In genomic region chr3:49276475-49277356, GRCh38 we compare ENCODE assay signal across 8 cellular contexts. TPM values are rescaled to one million over a fixed set of nuclear protein-coding genes. Genes with fewer than 3 reads are reported as not detected.
DNase-seq lines count a peak whose midpoint lies in the region; FAIRE-seq and TF ChIP-seq lines count a peak whose summit lies in the region.

Gene C3orf62 (minus strand): TSS chr3:49277232. CDS start chr3:49276872, 360 bp downstream.

- peak; percentile 81 for FAIRE-seq in endothelial cell of umbilical vein (lab: Jason Lieb, UNC)

- no peak within 1 kb of the TSS for H3K27ac Mint-ChIP-seq in mesothelial cell of epicardium

- dilution Hi-C loops in endothelial cell of umbilical vein (cut with MboI; ENCODE audit: extremely low pct_ligation_motif_present, low sequenced_read_pairs): no loop called here

- peak; percentile 19 for DNase-seq in NCI-H2171 treated with DMSO at 0.1 percent for 48 hours (lab: John Stamatoyannopoulos, UW)
- DNase-seq in NCI-H2171 (lab: John Stamatoyannopoulos, UW): no peak
- DNase-seq in NB4 (ENCODE audit: low read depth): peak; percentile 94
- peak; percentile 72 for DNase-seq in activated CD8-positive, alpha-beta memory T cell treated with anti-CD3 and anti-CD28 coated beads, Interleukin-2, amount 50 U/mL, for 4 hours
- DNase-seq in endothelial cell of umbilical vein (ENCODE audit: low read depth, low spot score): peak; percentile 87
- no peak for DNase-seq in mesothelial cell of epicardium (ENCODE audit: low spot score in 2 of 2, unreplicated experiment in 2 of 2)
- DNase-seq in stimulated activated CD8-positive, alpha-beta memory T cell treated with anti-CD3 and anti-CD28 coated beads, Interleukin-12 subunit alpha, Interleukin-12 subunit beta, amount 100 ng/mL, for 4 hours (ENCODE audit: low read depth): peak; percentile 55
- no peak for DNase-seq in NCI-H2107 (lab: John Stamatoyannopoulos, UW)

- intact Hi-C loops in endothelial cell of umbilical vein (cut with micrococcal nuclease): loop anchor here (1.0 to 2.0 kb wide), 2 partner anchors 105 to 182 kb away; partner anchors contain the start of genes KLHDC8B and QRICH1

- TF ChIP-seq POLR2A in NB4 (IDR thresholded peaks at IDR 0.05; ENCODE audit: extremely low read depth, insufficient read length) (peak; percentile 26), endothelial cell of umbilical vein (IDR thresholded peaks at IDR 0.05; ENCODE audit: low read depth, low read length) (peak; percentile 77)

- H3K27me3 Mint-ChIP-seq in mesothelial cell of epicardium (ENCODE audit: low read depth): no peaks in the 10 kb centered on the region

- peaks cover 30% of the 10 kb centered on the region for H3K36me3 Mint-ChIP-seq in mesothelial cell of epicardium

- H3K4me1 ChIP-seq in endothelial cell of umbilical vein (ENCODE audit: control insufficient read depth, extremely low read depth, insufficient read depth, low read length): peaks cover 18% of the 10 kb centered on the region

- H3K9me3 ChIP-seq in endothelial cell of umbilical vein (replicated peaks; ENCODE audit: control insufficient read depth, insufficient read depth, low read length): no peaks in the 10 kb centered on the region

- H3K4me1 Mint-ChIP-seq in mesothelial cell of epicardium: no peaks in the 10 kb centered on the region

- no peaks in the 10 kb centered on the region for H3K9me1 ChIP-seq in endothelial cell of umbilical vein (replicated peaks; ENCODE audit: control insufficient read depth, extremely low read depth, insufficient read depth, low read length)

- H3K9me3 Mint-ChIP-seq in mesothelial cell of epicardium: no peaks in the 10 kb centered on the region

- peak within 1 kb of the TSS; percentile 31 for H3K4me3 Mint-ChIP-seq in mesothelial cell of epicardium

- no peaks in the 10 kb centered on the region for H3K27me3 ChIP-seq in endothelial cell of umbilical vein (ENCODE audit: control insufficient read depth in 2 of 2, insufficient read depth in 2 of 2, low read length in 2 of 2)

- no peaks in the 10 kb centered on the region for H4K20me1 ChIP-seq in endothelial cell of umbilical vein (replicated peaks; ENCODE audit: control insufficient read depth, extremely low read depth, insufficient read depth, low read length)

- H3K27ac ChIP-seq in endothelial cell of umbilical vein (ENCODE audit: insufficient read depth, low read depth, low read length): peak within 1 kb of the TSS; percentile 88

- TF ChIP-seq CTCF in NB4 (IDR thresholded peaks at IDR 0.05; ENCODE audit: low read depth, low read length): no peak
- no peak for TF ChIP-seq CTCF in endothelial cell of umbilical vein (IDR thresholded peaks at IDR 0.05; ENCODE audit: extremely low read depth in 1 of 2, insufficient read depth in 1 of 2, low read depth in 1 of 2, low read length in 2 of 2)
- TF ChIP-seq CTCF in mesothelial cell of epicardium (IDR thresholded peaks at IDR 0.05; ENCODE audit: unreplicated experiment): no peak

- H3K4me2 ChIP-seq in endothelial cell of umbilical vein (ENCODE audit: insufficient read depth, low read length): peak within 1 kb of the TSS; percentile 97

- peak within 1 kb of the TSS; percentile 64 for H3K4me3 ChIP-seq in NB4 (ENCODE audit: low read depth, low read length)
- peak within 1 kb of the TSS; percentile 41 to 65 (median 53) for H3K4me3 ChIP-seq in endothelial cell of umbilical vein (replicated peaks in 1 of 3; ENCODE audit: insufficient read depth in 1 of 3, low read depth in 1 of 3, low read length in 3 of 3)

- no peaks in the 10 kb centered on the region for H3K79me2 ChIP-seq in endothelial cell of umbilical vein (ENCODE audit: control insufficient read depth, insufficient read depth, low read length)

- peaks cover 3 to 6% of the 10 kb centered on the region in 2 experiments for H3K36me3 ChIP-seq in endothelial cell of umbilical vein (ENCODE audit: control insufficient read depth in 2 of 2, extremely low read depth in 1 of 2, insufficient read depth in 2 of 2, low read length in 2 of 2)

- BruUV-seq in endothelial cell of umbilical vein (replicated peaks; lab: Mats Ljungman, UMichigan): no TSS peak

- H2AFZ ChIP-seq in endothelial cell of umbilical vein (ENCODE audit: low read depth, low read length): peak within 1 kb of the TSS; percentile 93

- peak within 1 kb of the TSS; percentile 64 for H3K9ac ChIP-seq in endothelial cell of umbilical vein (replicated peaks; ENCODE audit: extremely low read depth, insufficient read depth, low read length)

- POLR2A ChIA-PET in endothelial cell of umbilical vein (lab: Charles Lee): interaction anchor here (1.0 kb wide), 1 partner anchor 225 kb away, joined by 3 read pairs; no protein-coding TSS in a partner anchor

- CTCF ChIA-PET in endothelial cell of umbilical vein (lab: Charles Lee): interaction anchor here (0.7 to 3.2 kb wide), 3 partner anchors 106 to 172 kb away, joined by 3 to 44 read pairs (median 5); partner anchors contain the start of genes KLHDC8B and LAMB2

TF ChIP-seq in endothelial cell of umbilical vein, 7 proteins besides CTCF, POLR2A, EP300 and RAD21:
- no peak for TF ChIP-seq EZH2 (IDR thresholded peaks at IDR 0.05; ENCODE audit: borderline replicate concordance, low read depth, low read length, severe bottlenecking)
- peak; percentile 79 for TF ChIP-seq POLR2AphosphoS5 (IDR thresholded peaks at IDR 0.05; ENCODE audit: insufficient read depth, low read depth, low read length)

RNA-seq across cellular contexts. Expression of gene C3orf62, which starts in this region (rescaled TPM):
- total RNA-seq in endothelial cell of umbilical vein (3.9 and 5.6 TPM in 2 replicates), mesothelial cell of epicardium (13.2 to 14.7 TPM (median 13.4 TPM) in 3 replicates)
- 1.8 and 2.8 TPM in 2 replicates for polyA plus RNA-seq in endothelial cell of umbilical vein
- polyA plus RNA-seq in endothelial cell of umbilical vein (2011; cell fraction: cytosol; rRNA removed): 2.4 and 2.7 TPM in 2 replicates
- 12.4 and 13.0 TPM in 2 replicates for polyA plus RNA-seq in endothelial cell of umbilical vein (2011; cell fraction: nucleus; rRNA removed)
- polyA plus RNA-seq in endothelial cell of umbilical vein (2012): 2.0 and 3.2 TPM in 2 replicates
- polyA minus RNA-seq in endothelial cell of umbilical vein: 3.2 and 5.2 TPM in 2 replicates
- polyA minus RNA-seq in endothelial cell of umbilical vein (2011; cell fraction: cytosol; rRNA and poly(A)+ RNA removed): 3.2 TPM
- 8.4 and 9.7 TPM in 2 replicates for polyA minus RNA-seq in endothelial cell of umbilical vein (2011; cell fraction: nucleus; rRNA and poly(A)+ RNA removed)

Comparison
In these comparisons a context has a peak if more than half of its experiments do, and no peak if none do; other contexts are left out.
1. DNase-seq: peak in NCI-H2171 treated with DMSO at 0.1 percent for 48 hours (single experiment), NB4 (single experiment), activated CD8-positive, alpha-beta memory T cell treated with anti-CD3 and anti-CD28 coated beads, Interleukin-2, amount 50 U/mL, for 4 hours (single experiment), endothelial cell of umbilical vein (single experiment) and stimulated activated CD8-positive, alpha-beta memory T cell treated with anti-CD3 and anti-CD28 coated beads, Interleukin-12 subunit alpha, Interleukin-12 subunit beta, amount 100 ng/mL, for 4 hours (single experiment); none in NCI-H2171 (single experiment), mesothelial cell of epicardium (0 of 2) and NCI-H2107 (single experiment).